In genomic region chrX:139903229-139903628, GRCh38 we compare ENCODE assay signal across 36 cellular contexts.
"Had no signal": no experiment of that assay in that cellular context is flagged by ENCODE, and none has a peak within 500 bp of the region (broad histone marks: within the 10 kb centered on the region; RNA-seq: fewer than 3 reads in every experiment).

No MANE protein-coding gene starts in this region.

- ATAC-seq: activated CD8-positive, alpha-beta T cell treated with anti-CD3 and anti-CD28 coated beads for 36 hours; activated naive CD4-positive, alpha-beta T cell treated with anti-CD3 and anti-CD28 coated beads, Interleukin-2, amount 50 U/mL, for 72 hours; activated T-cell treated with anti-CD3 and anti-CD28 coated beads, Interleukin-2, amount 50 U/mL, for 4 hours; activated T-cell treated with anti-CD3 and anti-CD28 coated beads, Interleukin-2, amount 50 U/mL, for 72 hours; activated T-helper 17 cell treated with anti-CD3 and anti-CD28 coated beads, Interleukin-2, amount 50 U/mL, for 72 hours; body of pancreas had no signal

- H3K27ac Mint-ChIP-seq: activated B cell treated with CpG ODN at 0.5 μM for 24 hours; activated CD4-positive, alpha-beta memory T cell treated with anti-CD3 and anti-CD28 coated beads for 36 hours; activated CD4-positive, alpha-beta T cell treated with anti-CD3 and anti-CD28 coated beads, Interleukin-2, amount 10 ng/mL, durations not matched to agents 24 days and 14 days; activated CD8-positive, alpha-beta T cell treated with anti-CD3 and anti-CD28 coated beads for 36 hours; activated naive CD4-positive, alpha-beta T cell treated with anti-CD3 and anti-CD28 coated beads for 36 hours; activated naive CD4-positive, alpha-beta T cell treated with anti-CD3 and anti-CD28 coated beads, Interleukin-2, amount 50 U/mL, for 72 hours; activated naive CD8-positive, alpha-beta T cell treated with anti-CD3 and anti-CD28 coated beads for 36 hours; activated T-cell treated with anti-CD3 and anti-CD28 coated beads, Interleukin-2, amount 50 U/mL, for 72 hours; activated T-helper 1 cell treated with anti-CD3 and anti-CD28 coated beads, Interleukin-12 subunit alpha, Interleukin-12 subunit beta, Interleukin-2, Interleukin-4 antibody, amounts not matched to agents 30 ng/mL and 10 ng/mL and 1 ng/mL, durations not matched to agents 14 hours and 24 hours and 36 hours; activated T-helper 17 cell treated with anti-CD3 and anti-CD28 coated beads, Interleukin-2, amount 50 U/mL, for 72 hours; T-helper 1 cell treated with Interleukin-12 subunit alpha and Interleukin-12 subunit beta and Interleukin-4 antibody, amounts not matched to agents 30 μg/mL and 1 μg/mL, for 36 hours; T-helper 2 cell treated with Interferon-gamma antibody and Interleukin-4, amounts not matched to agents 5 μg/mL and 100 μg/mL, for 36 hours had no signal

- H3K4me3 Mint-ChIP-seq: activated B cell treated with CpG ODN at 0.5 μM for 24 hours; activated CD4-positive, alpha-beta memory T cell treated with anti-CD3 and anti-CD28 coated beads for 36 hours; activated CD4-positive, alpha-beta T cell treated with anti-CD3 and anti-CD28 coated beads, Interleukin-2, amount 10 ng/mL, durations not matched to agents 24 days and 14 days; activated CD8-positive, alpha-beta T cell treated with anti-CD3 and anti-CD28 coated beads for 36 hours; activated naive CD4-positive, alpha-beta T cell treated with anti-CD3 and anti-CD28 coated beads for 36 hours; activated naive CD8-positive, alpha-beta T cell treated with anti-CD3 and anti-CD28 coated beads for 36 hours; activated T-cell treated with anti-CD3 and anti-CD28 coated beads, Interleukin-2, amount 50 U/mL, for 4 hours; activated T-cell treated with anti-CD3 and anti-CD28 coated beads, Interleukin-2, amount 50 U/mL, for 72 hours; activated T-helper 1 cell treated with anti-CD3 and anti-CD28 coated beads, Interleukin-12 subunit alpha, Interleukin-12 subunit beta, Interleukin-2, Interleukin-4 antibody, amounts not matched to agents 30 ng/mL and 10 ng/mL and 1 ng/mL, durations not matched to agents 14 hours and 24 hours and 36 hours; activated T-helper 17 cell treated with anti-CD3 and anti-CD28 coated beads, Interleukin-2, amount 50 U/mL, for 72 hours; T-helper 1 cell treated with Interleukin-12 subunit alpha and Interleukin-12 subunit beta and Interleukin-4 antibody, amounts not matched to agents 30 μg/mL and 1 μg/mL, for 36 hours; T-helper 2 cell treated with Interferon-gamma antibody and Interleukin-4, amounts not matched to agents 5 μg/mL and 100 μg/mL, for 36 hours had no signal

- H3K27ac ChIP-seq: adrenal gland, body of pancreas, brain microvascular endothelial cell, breast epithelium, WERI-Rb-1 had no signal

- H3K4me1 ChIP-seq: adrenal gland, body of pancreas, breast epithelium had no signal

- H3K9me3 Mint-ChIP-seq: activated B cell treated with CpG ODN at 0.5 μM for 24 hours; activated CD4-positive, alpha-beta memory T cell treated with anti-CD3 and anti-CD28 coated beads for 36 hours; activated CD4-positive, alpha-beta T cell treated with anti-CD3 and anti-CD28 coated beads, Interleukin-2, amount 10 ng/mL, durations not matched to agents 24 days and 14 days; activated CD8-positive, alpha-beta T cell treated with anti-CD3 and anti-CD28 coated beads for 36 hours; activated naive CD4-positive, alpha-beta T cell treated with anti-CD3 and anti-CD28 coated beads for 36 hours; activated naive CD4-positive, alpha-beta T cell treated with anti-CD3 and anti-CD28 coated beads, Interleukin-2, amount 50 U/mL, for 72 hours; activated naive CD8-positive, alpha-beta T cell treated with anti-CD3 and anti-CD28 coated beads for 36 hours; activated T-cell treated with anti-CD3 and anti-CD28 coated beads, Interleukin-2, amount 50 U/mL, for 4 hours; activated T-cell treated with anti-CD3 and anti-CD28 coated beads, Interleukin-2, amount 50 U/mL, for 72 hours; activated T-helper 1 cell treated with anti-CD3 and anti-CD28 coated beads, Interleukin-12 subunit alpha, Interleukin-12 subunit beta, Interleukin-2, Interleukin-4 antibody, amounts not matched to agents 30 ng/mL and 10 ng/mL and 1 ng/mL, durations not matched to agents 14 hours and 24 hours and 36 hours; activated T-helper 17 cell treated with anti-CD3 and anti-CD28 coated beads, Interleukin-2, amount 50 U/mL, for 72 hours; T-helper 1 cell treated with Interleukin-12 subunit alpha and Interleukin-12 subunit beta and Interleukin-4 antibody, amounts not matched to agents 30 μg/mL and 1 μg/mL, for 36 hours; T-helper 2 cell treated with Interferon-gamma antibody and Interleukin-4, amounts not matched to agents 5 μg/mL and 100 μg/mL, for 36 hours had no signal

- H3K27me3 ChIP-seq: adrenal gland, body of pancreas, brain microvascular endothelial cell had no signal

- H3K4me3 ChIP-seq: adrenal gland, body of pancreas, breast epithelium had no signal

- FAIRE-seq: astrocyte had no signal

- H3K27me3 Mint-ChIP-seq: activated B cell treated with CpG ODN at 0.5 μM for 24 hours; activated CD4-positive, alpha-beta memory T cell treated with anti-CD3 and anti-CD28 coated beads for 36 hours; activated CD4-positive, alpha-beta T cell treated with anti-CD3 and anti-CD28 coated beads, Interleukin-2, amount 10 ng/mL, durations not matched to agents 24 days and 14 days; activated CD8-positive, alpha-beta T cell treated with anti-CD3 and anti-CD28 coated beads for 36 hours; activated naive CD8-positive, alpha-beta T cell treated with anti-CD3 and anti-CD28 coated beads for 36 hours; activated T-helper 17 cell treated with anti-CD3 and anti-CD28 coated beads, Interleukin-2, amount 50 U/mL, for 72 hours had no signal

- H3K36me3 Mint-ChIP-seq: activated CD4-positive, alpha-beta memory T cell treated with anti-CD3 and anti-CD28 coated beads for 36 hours; activated naive CD4-positive, alpha-beta T cell treated with anti-CD3 and anti-CD28 coated beads, Interleukin-2, amount 50 U/mL, for 72 hours had no signal

- H3K36me3 ChIP-seq: adrenal gland, brain microvascular endothelial cell, breast epithelium, WERI-Rb-1 had no signal

- DNase-seq: activated B cell treated with CpG ODN at 0.5 μM for 24 hours; activated CD4-positive, alpha-beta memory T cell treated with anti-CD3 and anti-CD28 coated beads for 36 hours; activated CD4-positive, alpha-beta T cell treated with anti-CD3 and anti-CD28 coated beads for 4 hours; activated CD4-positive, alpha-beta T cell treated with anti-CD3 and anti-CD28 coated beads, Interleukin-2, amount 10 ng/mL, durations not matched to agents 24 days and 14 days; activated CD4-positive, alpha-beta T cell treated with anti-CD3 and anti-CD28 coated beads, Interleukin-2, amount 50 U/mL, for 1 hour; activated CD4-positive, alpha-beta T cell treated with anti-CD3 and anti-CD28 coated beads, Interleukin-2, amount 50 U/mL, for 4 hours; activated CD4-positive, CD25-positive, alpha-beta regulatory T cell treated with anti-CD3 and anti-CD28 coated beads, Interleukin-2, amount 50 U/mL, for 72 hours; activated CD8-positive, alpha-beta memory T cell treated with anti-CD3 and anti-CD28 coated beads, Interleukin-2, amount 50 U/mL, for 4 hours; activated CD8-positive, alpha-beta T cell treated with anti-CD3 and anti-CD28 coated beads for 36 hours; activated effector memory CD4-positive, alpha-beta T cell treated with anti-CD3 and anti-CD28 coated beads, Interleukin-2, amount 50 U/mL, for 16 hours; activated gamma-delta T cell treated with Interleukin-2 at 50 U/mL for 16 hours; activated naive CD4-positive, alpha-beta T cell; activated naive CD4-positive, alpha-beta T cell treated with anti-CD3 and anti-CD28 coated beads for 36 hours; activated naive CD4-positive, alpha-beta T cell treated with anti-CD3 and anti-CD28 coated beads, Interleukin-2, amount 50 U/mL, for 16 hours; activated naive CD8-positive, alpha-beta T cell treated with anti-CD3 and anti-CD28 coated beads for 36 hours; activated T-cell treated with anti-CD3 and anti-CD28 coated beads for 4 hours; activated T-cell treated with anti-CD3 and anti-CD28 coated beads, Interleukin-2, amount 50 U/mL, for 1 hour; activated T-cell treated with anti-CD3 and anti-CD28 coated beads, Interleukin-2, amount 50 U/mL, for 4 hours; activated T-cell treated with anti-CD3 and anti-CD28 coated beads, Interleukin-2, amount 50 U/mL, for 72 hours; adrenal gland; amniotic stem cell; aorta; body of pancreas; brain microvascular endothelial cell; central memory CD4-positive, alpha-beta T cell; T-helper 1 cell; T-helper 2 cell; T-helper 9 cell; WERI-Rb-1 had no signal

- H3K9me3 ChIP-seq: adrenal gland, body of pancreas, breast epithelium had no signal
